Comparison of ENCODE assay signal across 22 cellular contexts in the genomic region with DNA sequence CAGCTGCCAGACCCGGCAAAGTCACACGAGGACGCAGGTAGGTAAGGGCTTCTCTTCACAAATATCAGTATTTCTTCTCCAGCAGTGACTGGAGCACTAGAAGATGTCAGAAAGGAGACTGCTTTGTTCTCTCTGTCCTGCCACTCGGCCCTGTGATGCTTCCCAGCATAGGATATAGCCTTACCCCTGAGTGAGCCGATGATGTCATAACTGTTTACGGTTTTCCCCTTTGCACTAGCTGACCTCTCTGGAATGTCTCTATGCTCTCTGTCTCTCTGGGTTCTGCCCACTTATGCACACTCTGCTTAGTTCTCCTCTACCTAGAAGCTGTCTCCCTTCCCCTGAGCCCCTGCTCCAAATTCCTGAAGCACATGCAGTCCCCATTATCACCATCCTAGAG.
DNase-seq lines count a peak whose midpoint lies in the region; ATAC-seq and TF ChIP-seq lines count a peak whose summit lies in the region.
"Had no signal": no experiment of that assay in that cellular context is flagged by ENCODE, and none has a peak within 500 bp of the region (broad histone marks: within the 10 kb centered on the region; RNA-seq: fewer than 3 reads in every experiment).

No MANE protein-coding gene starts in this region.

- no peak for TF ChIP-seq CTCF in esophagus muscularis mucosa (IDR thresholded peaks at IDR 0.05)
- no peak for TF ChIP-seq CTCF in osteocyte (IDR thresholded peaks at IDR 0.05)

- no peak overlapping the region for H3K4me3 Mint-ChIP-seq in osteocyte (ENCODE audit: unreplicated experiment)
- H3K4me3 Mint-ChIP-seq: activated naive CD8-positive, alpha-beta T cell treated with anti-CD3 and anti-CD28 coated beads for 36 hours; CD8-positive, alpha-beta T cell; natural killer cell had no signal

- peaks cover 0 to 3% (median 0%) of the 10 kb centered on the region in 4 donors for H3K4me1 ChIP-seq in esophagus muscularis mucosa
- H3K4me1 ChIP-seq: testis had no signal

- no peak overlapping the region for H3K27ac ChIP-seq in esophagus muscularis mucosa (replicated peaks in 1 of 4)
- H3K27ac ChIP-seq: epithelial cell of prostate, testis had no signal

- peaks cover 50% of the 10 kb centered on the region for H3K27me3 Mint-ChIP-seq in osteocyte (ENCODE audit: unreplicated experiment)

- H3K27ac Mint-ChIP-seq in osteocyte (ENCODE audit: unreplicated experiment) = no peak overlapping the region
- H3K27ac Mint-ChIP-seq: activated naive CD8-positive, alpha-beta T cell treated with anti-CD3 and anti-CD28 coated beads for 36 hours; CD8-positive, alpha-beta T cell; natural killer cell had no signal

- H3K9me3 ChIP-seq in esophagus muscularis mucosa = no peaks in the 10 kb centered on the region
- H3K9me3 ChIP-seq: testis had no signal

- no peak for TF ChIP-seq POLR2A in esophagus muscularis mucosa (IDR thresholded peaks at IDR 0.05; ENCODE audit: low read depth)

- H3K9me3 Mint-ChIP-seq in osteocyte (ENCODE audit: unreplicated experiment) = no peaks in the 10 kb centered on the region

- no peak for ATAC-seq in GM18498 (IDR thresholded peaks at IDR 0.05; ENCODE audit: unreplicated experiment)
- ATAC-seq: CD8-positive, alpha-beta T cell; natural killer cell had no signal

- TF ChIP-seq EP300 in esophagus muscularis mucosa (IDR thresholded peaks at IDR 0.05) = no peak

- peak; percentile 10 for DNase-seq in NCI-H2227 treated with DMSO at 0.1 percent for 48 hours (lab: John Stamatoyannopoulos, UW)
- no peak for DNase-seq in NCI-H2227 (lab: John Stamatoyannopoulos, UW; ENCODE audit: unreplicated experiment)
- peak; percentile 8 for DNase-seq in LHCN-M2 (ENCODE audit: low read depth)
- DNase-seq in esophagus muscularis mucosa (ENCODE audit: extremely low spot score) = peak; percentile 66
- peak; percentile 25 for DNase-seq in osteocyte (ENCODE audit: extremely low spot score, unreplicated experiment)
- DNase-seq in stimulated activated CD4-positive, alpha-beta T cell treated with anti-CD3 and anti-CD28 coated beads, Interleukin-4, amount 100 ng/mL, for 4 hours = no peak
- no peak for DNase-seq in NCI-H1694 (lab: John Stamatoyannopoulos, UW)
- DNase-seq: activated CD4-positive, alpha-beta T cell treated with anti-CD3 and anti-CD28 coated beads for 4 hours; activated naive CD8-positive, alpha-beta T cell treated with anti-CD3 and anti-CD28 coated beads for 36 hours; activated T-cell treated with anti-CD3 and anti-CD28 coated beads for 4 hours; CD8-positive, alpha-beta T cell; GF-D8; hippocampal formation; MV-4-11; natural killer cell; NCI-H2107; NK-92 treated with Interleukin-12 subunit alpha and Interleukin-12 subunit beta, amount 100 ng/mL, for 24 hours; SIG-M5; stimulated activated CD8-positive, alpha-beta memory T cell treated with anti-CD3 and anti-CD28 coated beads, Interleukin-4, amount 100 ng/mL, for 48 hours; testis had no signal

- WGBS in esophagus muscularis mucosa = 57% methylated on average over 6 of the region's 6 CpGs

- intact Hi-C loops in esophagus muscularis mucosa (cut with DNase I) = no loop called here

- H3K4me3 ChIP-seq in esophagus muscularis mucosa = no peak overlapping the region
- H3K4me3 ChIP-seq: testis had no signal

- H3K36me3 Mint-ChIP-seq in osteocyte (ENCODE audit: unreplicated experiment) = no peaks in the 10 kb centered on the region
- H3K36me3 Mint-ChIP-seq: activated naive CD8-positive, alpha-beta T cell treated with anti-CD3 and anti-CD28 coated beads for 36 hours; CD8-positive, alpha-beta T cell; natural killer cell had no signal

- H3K27me3 ChIP-seq in esophagus muscularis mucosa = no peaks in the 10 kb centered on the region
- H3K27me3 ChIP-seq: testis had no signal

- no peaks in the 10 kb centered on the region for H3K4me1 Mint-ChIP-seq in osteocyte (ENCODE audit: unreplicated experiment)
- H3K4me1 Mint-ChIP-seq: activated naive CD8-positive, alpha-beta T cell treated with anti-CD3 and anti-CD28 coated beads for 36 hours; natural killer cell had no signal

- H3K36me3 ChIP-seq in esophagus muscularis mucosa = no peaks in the 10 kb centered on the region

Comparison
In these comparisons a context has a peak if more than half of its experiments do, and no peak if none do; other contexts are left out.
1. DNase-seq: peak in NCI-H2227 treated with DMSO at 0.1 percent for 48 hours (single experiment), LHCN-M2 (single experiment), esophagus muscularis mucosa (single experiment) and osteocyte (single experiment); none in NCI-H2227 (single experiment), stimulated activated CD4-positive, alpha-beta T cell treated with anti-CD3 and anti-CD28 coated beads, Interleukin-4, amount 100 ng/mL, for 4 hours (0 of 2) and NCI-H1694 (single experiment).